Comparison of ENCODE assay signal across 14 cellular contexts in genomic region chr9:77766587-77766986, GRCh38.
DNase-seq lines count a peak whose midpoint lies in the region; ATAC-seq and TF ChIP-seq lines count a peak whose summit lies in the region.
"Had no signal": no experiment of that assay in that cellular context is flagged by ENCODE, and none has a peak within 500 bp of the region (broad histone marks: within the 10 kb centered on the region; RNA-seq: fewer than 3 reads in every experiment).

No MANE protein-coding gene starts in this region.

- no peaks in the 10 kb centered on the region for H4K20me1 ChIP-seq in H9 (ENCODE audit: control insufficient read depth, insufficient read depth, insufficient read length)

- H3K14ac ChIP-seq in H9 (ENCODE audit: insufficient read depth, low read length): no peak overlapping the region

- H3K27ac ChIP-seq in HEK293 (ENCODE audit: extremely low read depth, low read depth, low read length): no peak overlapping the region
- no peak overlapping the region for H3K27ac ChIP-seq in H9 (ENCODE audit: insufficient read length, low read depth, low read length)
- H3K27ac ChIP-seq: C4-2B had no signal

- H3K36me3 ChIP-seq in HEK293 (ENCODE audit: control insufficient read depth in 2 of 2, insufficient read depth in 1 of 2, low read length in 2 of 2) (no peaks in the 10 kb centered on the region), mucosa of descending colon (ENCODE audit: low read depth) (no peaks in the 10 kb centered on the region)

- no peak overlapping the region for H3K4me3 ChIP-seq in HEK293 (ENCODE audit: low read depth, low read length)
- H3K4me3 ChIP-seq in mucosa of descending colon: no peak overlapping the region
- H3K4me3 ChIP-seq in lower leg skin (ENCODE audit: low read depth, poor library complexity, severe bottlenecking): no peak overlapping the region

- H3K9me3 Mint-ChIP-seq in chondrocyte (ENCODE audit: low read depth) (peaks cover 11% of the 10 kb centered on the region), H9 (peaks cover 10% of the 10 kb centered on the region in 2 experiments; a peak in 4 of 5 replicates)

- H2BK20ac ChIP-seq in H9 (ENCODE audit: low read depth, low read length, poor library complexity, severe bottlenecking): no peak overlapping the region

- H3K23ac ChIP-seq in H9 (ENCODE audit: insufficient read length, low read depth, low read length): no peak overlapping the region

- H3K18ac ChIP-seq in H9 (ENCODE audit: insufficient read length, low read depth, low read length): no peak overlapping the region

- H3K27me3 Mint-ChIP-seq in chondrocyte (ENCODE audit: low read depth): no peaks in the 10 kb centered on the region
- no peaks in the 10 kb centered on the region for H3K27me3 Mint-ChIP-seq in H9 (ENCODE audit: low read depth)

- ATAC-seq in mucosa of descending colon: peak; percentile 73
- ATAC-seq: CD8-positive, alpha-beta T cell; HepG2 had no signal

- no peaks in the 10 kb centered on the region for H3K4me1 Mint-ChIP-seq in chondrocyte (ENCODE audit: low read depth)
- no peaks in the 10 kb centered on the region for H3K4me1 Mint-ChIP-seq in H9

- no peaks in the 10 kb centered on the region for H3K4me1 ChIP-seq in HEK293 (ENCODE audit: control insufficient read depth, insufficient read depth, low read length)
- H3K4me1 ChIP-seq in mucosa of descending colon (ENCODE audit: low read depth): peaks cover 14% of the 10 kb centered on the region
- no peaks in the 10 kb centered on the region for H3K4me1 ChIP-seq in H9 (ENCODE audit: insufficient read depth, low read length)
- H3K4me1 ChIP-seq: BE2C had no signal

- H3K9me3 ChIP-seq in HEK293 (ENCODE audit: control insufficient read depth, insufficient read depth, low read depth, low read length) (no peaks in the 10 kb centered on the region), mucosa of descending colon (peaks cover 3% of the 10 kb centered on the region), H9 (ENCODE audit: control insufficient read depth, low read depth, low read length) (no peaks in the 10 kb centered on the region)
- H3K9me3 ChIP-seq: BE2C had no signal

- no peaks in the 10 kb centered on the region for H3K27me3 ChIP-seq in H9 (ENCODE audit: insufficient read depth, low read length)
- H3K27me3 ChIP-seq: BE2C had no signal

- H3K4me3 Mint-ChIP-seq in chondrocyte (ENCODE audit: unreplicated experiment) (no peak overlapping the region), H9 (no peak overlapping the region)
- H3K4me3 Mint-ChIP-seq: CD8-positive, alpha-beta T cell had no signal

- H2AFZ ChIP-seq in H9 (ENCODE audit: low read length): no peak overlapping the region

- whole genome bisulfite sequencing in lower leg skin, 2 donors: 72 to 73% methylated on average over 3 of the region's 3 CpGs
- WGBS in H9 (ENCODE audit: extremely low coverage, insufficient read length, low lambda C conversion rate): no CpG with 5 or more reads among the region's 3 CpGs

- H2BK5ac ChIP-seq in H9 (ENCODE audit: insufficient read length, low read length): no peak overlapping the region

- DNase-seq in chondrocyte (ENCODE audit: low spot score) (no peak), mucosa of descending colon (peak in 1 of 3 donors; percentile 16), posterior vena cava (ENCODE audit: low spot score) (no peak), lower leg skin (ENCODE audit: low spot score in 2 of 2) (no peak), ureter (ENCODE audit: low spot score) (no peak), H9 (no peak)
- DNase-seq: BE2C; CD8-positive, alpha-beta T cell; COR-L47; DND-41; GDM1 had no signal

- no peak overlapping the region for H2BK15ac ChIP-seq in H9 (ENCODE audit: low read depth, low read length)

- H3K56ac ChIP-seq in H9 (ENCODE audit: insufficient read length, low read depth, low read length): no peak overlapping the region

- no peaks in the 10 kb centered on the region for H3K79me1 ChIP-seq in H9 (ENCODE audit: insufficient read depth, low read depth, low read length, poor library complexity, severe bottlenecking)

- H3K9ac ChIP-seq in H9 (ENCODE audit: extremely low read depth, insufficient read length, low read length): no peak overlapping the region

- H3K23me2 ChIP-seq in H9 (ENCODE audit: insufficient read length, low read depth, low read length, poor library complexity, severe bottlenecking): no peaks in the 10 kb centered on the region

- H4K8ac ChIP-seq in H9 (replicated peaks; ENCODE audit: insufficient read length, low read depth, low read length): no peak overlapping the region

- TF ChIP-seq CTCF in HEK293 (tag by site-specific recombination; IDR thresholded peaks at IDR 0.05) (no peak), chondrocyte (IDR thresholded peaks at IDR 0.05) (no peak), mucosa of descending colon (IDR thresholded peaks at IDR 0.05) (no peak), lower leg skin (IDR thresholded peaks at IDR 0.05) (no peak), H9 (conservative IDR thresholded peaks at IDR 0.05) (no peak)

- H4K5ac ChIP-seq in H9 (ENCODE audit: insufficient read length, low read depth, low read length): no peak overlapping the region

- intact Hi-C loops in mucosa of descending colon (cut with DNase I, micrococcal nuclease): no loop called here
- intact Hi-C loops in posterior vena cava (cut with DNase I): no loop called here
- intact Hi-C loops in lower leg skin (cut with DNase I; ENCODE audit: low total_unique reads): no loop called here

- CTCF ChIA-PET in HEK293 (lab: Yijun Ruan, JAX): interaction anchor here (3.9 kb wide), 1 partner anchor 14 kb away, joined by 21 read pairs; no protein-coding TSS in a partner anchor

- POLR2A ChIA-PET in HEK293 (lab: Yijun Ruan, JAX): no interaction called here

- no peak overlapping the region for H2AK5ac ChIP-seq in H9 (ENCODE audit: insufficient read length, low read length)

- H2BK120ac ChIP-seq in H9 (ENCODE audit: low read depth, low read length, poor library complexity, severe bottlenecking): no peak overlapping the region

- H3K36me3 Mint-ChIP-seq in chondrocyte (ENCODE audit: low read depth): peaks cover 12% of the 10 kb centered on the region
- peaks cover 9 to 22% (median 17%) of the 10 kb centered on the region in 3 experiments for H3K36me3 Mint-ChIP-seq in H9 (ENCODE audit: insufficient read depth in 1 of 3, low read depth in 3 of 3)

- no peak for TF ChIP-seq POLR2A in lower leg skin (IDR thresholded peaks at IDR 0.05)

- H3K27ac Mint-ChIP-seq in chondrocyte (ENCODE audit: unreplicated experiment): peak overlapping the region; percentile 45
- H3K27ac Mint-ChIP-seq in H9: no peak overlapping the region
- H3K27ac Mint-ChIP-seq: CD8-positive, alpha-beta T cell had no signal

- no peak overlapping the region for H4K91ac ChIP-seq in H9 (ENCODE audit: insufficient read length, low read depth, low read length)

- no peak overlapping the region for H3T11ph ChIP-seq in H9 (ENCODE audit: low read length)

- no peak overlapping the region for H3K4me2 ChIP-seq in H9 (ENCODE audit: insufficient read depth, insufficient read length, low read length)

- H3K79me2 ChIP-seq in H9 (ENCODE audit: insufficient read depth, low read length): no peaks in the 10 kb centered on the region

- H3K4ac ChIP-seq in H9 (ENCODE audit: low read depth, low read length): no peak overlapping the region

- H2BK12ac ChIP-seq in H9 (ENCODE audit: insufficient read length, low read depth, low read length): no peak overlapping the region

TF ChIP-seq in HEK293, 187 proteins besides CTCF, POLR2A, EP300 and RAD21:
- TF ChIP-seq PRDM2 (tag by site-specific recombination; IDR thresholded peaks at IDR 0.05; ENCODE audit: borderline replicate concordance): no peak
- TF ChIP-seq EGR2 (tag by site-specific recombination; IDR thresholded peaks at IDR 0.05; ENCODE audit: low read depth): 0 out of 2 replicates have a peak, but pooled peaks have one; percentile 18
- 0 out of 2 replicates have a peak, but pooled peaks have one; percentile 10 for TF ChIP-seq ZFHX2 (tag by site-specific recombination; conservative IDR thresholded peaks at IDR 0.05)
